ENCODE assay signal across 27 cellular contexts in the genomic region with DNA sequence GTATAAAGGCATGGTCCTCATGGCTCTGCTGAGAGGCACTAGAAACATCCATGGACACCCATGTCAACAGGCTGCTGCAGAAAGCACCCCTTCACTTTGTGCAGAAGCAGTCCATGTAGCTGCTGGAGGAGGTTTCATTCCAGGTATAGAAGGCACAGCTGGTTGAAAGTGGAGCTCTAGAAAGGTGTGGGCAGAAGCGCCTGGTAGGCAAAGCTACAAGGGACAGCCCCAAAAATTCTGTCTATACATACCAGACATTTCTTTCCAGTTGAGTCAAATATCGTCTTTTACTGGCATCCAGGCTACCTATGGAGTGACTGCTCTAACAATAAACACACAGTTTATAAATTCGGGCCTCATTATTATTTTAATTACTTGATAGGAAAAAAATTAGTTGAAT.
"Had no signal": no experiment of that assay in that cellular context is flagged by ENCODE, and none has a peak within 500 bp of the region (broad histone marks: within the 10 kb centered on the region; RNA-seq: fewer than 3 reads in every experiment).

No MANE protein-coding gene starts in this region.

- H3K4me1 Mint-ChIP-seq: activated B cell treated with CpG ODN at 0.5 μM for 24 hours; central memory CD8-positive, alpha-beta T cell; endodermal cell had no signal

- H3K4me3 Mint-ChIP-seq: activated B cell treated with CpG ODN at 0.5 μM for 24 hours; activated CD8-positive, alpha-beta T cell treated with anti-CD3 and anti-CD28 coated beads for 36 hours; activated naive CD8-positive, alpha-beta T cell; activated T-cell treated with anti-CD3 and anti-CD28 coated beads, Interleukin-2, amount 50 U/mL, for 4 hours; central memory CD8-positive, alpha-beta T cell; dendritic cell treated with granulocyte-macrophage colony-stimulating factor and Interleukin-4, amounts not matched to agents 40 ng/mL and 50 ng/mL, for 4 days; endodermal cell; T-helper 17 cell; T-helper 2 cell treated with Interferon-gamma antibody and Interleukin-4, amounts not matched to agents 5 μg/mL and 100 μg/mL, for 36 hours had no signal

- H3K27ac Mint-ChIP-seq: activated B cell treated with CpG ODN at 0.5 μM for 24 hours; activated CD8-positive, alpha-beta T cell treated with anti-CD3 and anti-CD28 coated beads for 36 hours; activated naive CD8-positive, alpha-beta T cell; activated T-helper 2 cell treated with anti-CD3 and anti-CD28 coated beads, Interferon-gamma antibody, Interleukin-2, Interleukin-4, amounts not matched to agents 10 μg/mL and 5 μg/mL and 100 μg/mL, durations not matched to agents 14 hours and 24 hours and 36 hours; dendritic cell treated with granulocyte-macrophage colony-stimulating factor and Interleukin-4, amounts not matched to agents 40 ng/mL and 50 ng/mL, for 4 days; endodermal cell; T-helper 17 cell; T-helper 2 cell treated with Interferon-gamma antibody and Interleukin-4, amounts not matched to agents 5 μg/mL and 100 μg/mL, for 36 hours had no signal

- H3K36me3 Mint-ChIP-seq: activated naive CD8-positive, alpha-beta T cell had no signal

- ATAC-seq: activated CD4-positive, CD25-positive, alpha-beta regulatory T cell treated with anti-CD3 and anti-CD28 coated beads, Interleukin-2, amount 50 U/mL, for 24 hours; activated CD8-positive, alpha-beta T cell treated with anti-CD3 and anti-CD28 coated beads for 36 hours; activated T-cell treated with anti-CD3 and anti-CD28 coated beads, Interleukin-2, amount 50 U/mL, for 4 hours; esophagus mucosa; T-helper 17 cell had no signal

- DNase-seq: activated B cell treated with CpG ODN at 0.5 μM for 24 hours; activated CD4-positive, alpha-beta T cell treated with anti-CD3 and anti-CD28 coated beads for 4 hours; activated CD4-positive, alpha-beta T cell treated with anti-CD3 and anti-CD28 coated beads, Interleukin-2, amount 50 U/mL, for 1 hour; activated CD8-positive, alpha-beta memory T cell treated with anti-CD3 and anti-CD28 coated beads for 24 hours; activated CD8-positive, alpha-beta T cell treated with anti-CD3 and anti-CD28 coated beads for 36 hours; activated effector memory CD4-positive, alpha-beta T cell treated with anti-CD3 and anti-CD28 coated beads, Interleukin-2, amount 50 U/mL, for 16 hours; activated naive CD4-positive, alpha-beta T cell treated with anti-CD3 and anti-CD28 coated beads, Interleukin-2, amount 50 U/mL, for 16 hours; activated T-cell treated with anti-CD3 and anti-CD28 coated beads, Interleukin-2, amount 50 U/mL, for 4 hours; amniotic stem cell; anterior cingulate cortex; brain microvascular endothelial cell; dorsolateral prefrontal cortex; effector memory CD4-positive, alpha-beta T cell; endodermal cell; foreskin fibroblast; head of caudate nucleus; T-helper 1 cell; T-helper 17 cell; T1000; WERI-Rb-1 had no signal

- H3K9me3 Mint-ChIP-seq: activated B cell treated with CpG ODN at 0.5 μM for 24 hours; activated CD8-positive, alpha-beta T cell treated with anti-CD3 and anti-CD28 coated beads for 36 hours; activated T-cell treated with anti-CD3 and anti-CD28 coated beads, Interleukin-2, amount 50 U/mL, for 4 hours; activated T-helper 2 cell treated with anti-CD3 and anti-CD28 coated beads, Interferon-gamma antibody, Interleukin-2, Interleukin-4, amounts not matched to agents 10 μg/mL and 5 μg/mL and 100 μg/mL, durations not matched to agents 14 hours and 24 hours and 36 hours; central memory CD8-positive, alpha-beta T cell; dendritic cell treated with granulocyte-macrophage colony-stimulating factor and Interleukin-4, amounts not matched to agents 40 ng/mL and 50 ng/mL, for 4 days; endodermal cell; T-helper 2 cell treated with Interferon-gamma antibody and Interleukin-4, amounts not matched to agents 5 μg/mL and 100 μg/mL, for 36 hours had no signal
